11 cellular contexts compared by ENCODE assay signal in genomic region chr11:34208266-34209135, GRCh38.
DNase-seq lines count a peak whose midpoint lies in the region; ATAC-seq and TF ChIP-seq lines count a peak whose summit lies in the region.
"Had no signal": no experiment of that assay in that cellular context is flagged by ENCODE, and none has a peak within 500 bp of the region (broad histone marks: within the 10 kb centered on the region; RNA-seq: fewer than 3 reads in every experiment).

No MANE protein-coding gene starts in this region.

- no peak overlapping the region for H3K4me3 ChIP-seq in fibroblast of mammary gland (ENCODE audit: control insufficient read depth, low read depth, low read length)
- no peak overlapping the region for H3K4me3 ChIP-seq in MG63
- H3K4me3 ChIP-seq: ovary had no signal

- CTCF ChIA-PET in activated naive CD4-positive, alpha-beta T cell treated with anti-CD3 and anti-CD28 coated beads for 36 hours (lab: Charles Lee) = no interaction called here
- CTCF ChIA-PET in activated naive CD4-positive, alpha-beta T cell treated with anti-CD3 and anti-CD28 coated beads, Interleukin-2, amount 10 ng/mL, durations not matched to agents 7 days and 5 days (lab: Charles Lee) = no interaction called here

- peaks cover 27% of the 10 kb centered on the region for H3K4me1 Mint-ChIP-seq in activated naive CD4-positive, alpha-beta T cell treated with anti-CD3 and anti-CD28 coated beads for 36 hours (ENCODE audit: low read depth)
- H3K4me1 Mint-ChIP-seq in activated naive CD4-positive, alpha-beta T cell treated with anti-CD3 and anti-CD28 coated beads, Interleukin-2, amount 10 ng/mL, durations not matched to agents 7 days and 5 days = peaks cover 6% of the 10 kb centered on the region
- peaks cover 31% of the 10 kb centered on the region for H3K4me1 Mint-ChIP-seq in stimulated activated memory B cell treated with anti-CD40 and anti-IgM and Interleukin-4, amounts not matched to agents 10 μg/mL and 1 μg/mL and 100 μg/mL, for 72 hours

- no peaks in the 10 kb centered on the region for H3K36me3 ChIP-seq in MG63
- H3K36me3 ChIP-seq: ovary had no signal

- no peaks in the 10 kb centered on the region for H3K27me3 ChIP-seq in MG63
- H3K27me3 ChIP-seq: ovary had no signal

- TF ChIP-seq CTCF in fibroblast of mammary gland (conservative IDR thresholded peaks at IDR 0.05; ENCODE audit: control insufficient read depth, insufficient read depth, low read depth, low read length) = no peak

- no peaks in the 10 kb centered on the region for H3K9me3 Mint-ChIP-seq in activated naive CD4-positive, alpha-beta T cell treated with anti-CD3 and anti-CD28 coated beads for 36 hours
- H3K9me3 Mint-ChIP-seq in activated naive CD4-positive, alpha-beta T cell treated with anti-CD3 and anti-CD28 coated beads, Interleukin-2, amount 10 ng/mL, durations not matched to agents 7 days and 5 days = no peaks in the 10 kb centered on the region
- no peaks in the 10 kb centered on the region for H3K9me3 Mint-ChIP-seq in stimulated activated memory B cell treated with anti-CD40 and anti-IgM and Interleukin-4, amounts not matched to agents 10 μg/mL and 1 μg/mL and 100 μg/mL, for 72 hours

- intact Hi-C loops in activated naive CD4-positive, alpha-beta T cell treated with anti-CD3 and anti-CD28 coated beads for 36 hours (cut with micrococcal nuclease) = no loop called here

- no peaks in the 10 kb centered on the region for H3K36me3 Mint-ChIP-seq in activated naive CD4-positive, alpha-beta T cell treated with anti-CD3 and anti-CD28 coated beads for 36 hours (ENCODE audit: low read depth)
- no peaks in the 10 kb centered on the region for H3K36me3 Mint-ChIP-seq in activated naive CD4-positive, alpha-beta T cell treated with anti-CD3 and anti-CD28 coated beads, Interleukin-2, amount 10 ng/mL, durations not matched to agents 7 days and 5 days
- H3K36me3 Mint-ChIP-seq in stimulated activated memory B cell treated with anti-CD40 and anti-IgM and Interleukin-4, amounts not matched to agents 10 μg/mL and 1 μg/mL and 100 μg/mL, for 72 hours = peaks cover 9% of the 10 kb centered on the region

- peak; percentile 56 for ATAC-seq in stimulated activated memory B cell treated with anti-CD40 and anti-IgM and Interleukin-4, amounts not matched to agents 10 μg/mL and 1 μg/mL and 100 μg/mL, for 72 hours

- H3K4me3 Mint-ChIP-seq in activated naive CD4-positive, alpha-beta T cell treated with anti-CD3 and anti-CD28 coated beads for 36 hours = no peak overlapping the region
- no peak overlapping the region for H3K4me3 Mint-ChIP-seq in activated naive CD4-positive, alpha-beta T cell treated with anti-CD3 and anti-CD28 coated beads, Interleukin-2, amount 10 ng/mL, durations not matched to agents 7 days and 5 days
- H3K4me3 Mint-ChIP-seq in stimulated activated memory B cell treated with anti-CD40 and anti-IgM and Interleukin-4, amounts not matched to agents 10 μg/mL and 1 μg/mL and 100 μg/mL, for 72 hours = no peak overlapping the region
- H3K4me3 Mint-ChIP-seq: B cell had no signal

- no peak overlapping the region for H3K27ac Mint-ChIP-seq in activated naive CD4-positive, alpha-beta T cell treated with anti-CD3 and anti-CD28 coated beads for 36 hours
- H3K27ac Mint-ChIP-seq in activated naive CD4-positive, alpha-beta T cell treated with anti-CD3 and anti-CD28 coated beads, Interleukin-2, amount 10 ng/mL, durations not matched to agents 7 days and 5 days = no peak overlapping the region
- no peak overlapping the region for H3K27ac Mint-ChIP-seq in stimulated activated memory B cell treated with anti-CD40 and anti-IgM and Interleukin-4, amounts not matched to agents 10 μg/mL and 1 μg/mL and 100 μg/mL, for 72 hours
- H3K27ac Mint-ChIP-seq: B cell had no signal

- no peaks in the 10 kb centered on the region for H3K27me3 Mint-ChIP-seq in activated naive CD4-positive, alpha-beta T cell treated with anti-CD3 and anti-CD28 coated beads for 36 hours (ENCODE audit: low read depth)
- peaks cover 25% of the 10 kb centered on the region for H3K27me3 Mint-ChIP-seq in activated naive CD4-positive, alpha-beta T cell treated with anti-CD3 and anti-CD28 coated beads, Interleukin-2, amount 10 ng/mL, durations not matched to agents 7 days and 5 days
- no peaks in the 10 kb centered on the region for H3K27me3 Mint-ChIP-seq in stimulated activated memory B cell treated with anti-CD40 and anti-IgM and Interleukin-4, amounts not matched to agents 10 μg/mL and 1 μg/mL and 100 μg/mL, for 72 hours
- H3K27me3 Mint-ChIP-seq: B cell had no signal

- H3K9me3 ChIP-seq in MG63 = no peaks in the 10 kb centered on the region
- H3K9me3 ChIP-seq: ovary had no signal

- DNase-seq in activated naive CD4-positive, alpha-beta T cell treated with anti-CD3 and anti-CD28 coated beads for 36 hours = peak; percentile 19
- DNase-seq in activated naive CD4-positive, alpha-beta T cell treated with anti-CD3 and anti-CD28 coated beads, Interleukin-2, amount 10 ng/mL, durations not matched to agents 7 days and 5 days = no peak
- peak; percentile 90 for DNase-seq in SIG-M5 (lab: John Stamatoyannopoulos, UW)
- peak; percentile 30 for DNase-seq in fibroblast of mammary gland (ENCODE audit: low read depth)
- no peak for DNase-seq in MG63
- no peak for DNase-seq in SK-N-DZ (ENCODE audit: low spot score)
- no peak for DNase-seq in SHP77 treated with DMSO at 0.1 percent for 48 hours (lab: John Stamatoyannopoulos, UW)
- DNase-seq: NCI-H446 treated with DMSO at 0.1 percent for 48 hours, ovary had no signal

Comparison
In these comparisons a context has a peak if more than half of its experiments do, and no peak if none do; other contexts are left out.
1. DNase-seq: peak in activated naive CD4-positive, alpha-beta T cell treated with anti-CD3 and anti-CD28 coated beads for 36 hours (single experiment), SIG-M5 (single experiment) and fibroblast of mammary gland (single experiment); none in activated naive CD4-positive, alpha-beta T cell treated with anti-CD3 and anti-CD28 coated beads, Interleukin-2, amount 10 ng/mL, durations not matched to agents 7 days and 5 days (single experiment), MG63 (single experiment), SK-N-DZ (single experiment) and SHP77 treated with DMSO at 0.1 percent for 48 hours (single experiment).